ENCODE assay signal across 10 cellular contexts in genomic region chr7:102611926-102612325, GRCh38. TPM values are rescaled to one million over a fixed set of nuclear protein-coding genes. Genes with fewer than 3 reads are reported as not detected.
DNase-seq lines count a peak whose midpoint lies in the region; FAIRE-seq and TF ChIP-seq lines count a peak whose summit lies in the region.
"Not testable (repeated sequence)": the region's sequence is repeated elsewhere in the genome, so short reads cannot be mapped to it uniquely, and the experiment has no call there.
"Had no signal": no experiment of that assay in that cellular context is flagged by ENCODE, and none has a peak within 500 bp of the region (broad histone marks: within the 10 kb centered on the region; RNA-seq: fewer than 3 reads in every experiment).

No MANE protein-coding gene starts in this region.

- H3K9me2 ChIP-seq in hepatocyte (replicated peaks; ENCODE audit: insufficient read depth) = not testable (repeated sequence)

- not testable (repeated sequence) for TF ChIP-seq EP300 in esophagus muscularis mucosa (IDR thresholded peaks at IDR 0.05); sigmoid colon (IDR thresholded peaks at IDR 0.05)

- not testable (repeated sequence) for H3K4me3 Mint-ChIP-seq in astrocyte (ENCODE audit: unreplicated experiment)

- H3K9me3 ChIP-seq in Peyer's patch; astrocyte (ENCODE audit: insufficient read depth, low read depth, low read length); esophagus muscularis mucosa; hepatocyte (ENCODE audit: low read depth); mesodermal cell (ENCODE audit: control insufficient read depth, low read length); sigmoid colon; uterus: not testable (repeated sequence)

- H3K27me3 ChIP-seq in Peyer's patch; astrocyte (ENCODE audit: insufficient read depth, low read length); esophagus muscularis mucosa; hepatocyte; sigmoid colon; uterus: not testable (repeated sequence)

- H3K4me1 ChIP-seq in Peyer's patch; astrocyte (ENCODE audit: insufficient read depth, low read length); esophagus muscularis mucosa; hepatocyte (ENCODE audit: insufficient read depth); mesodermal cell (ENCODE audit: control insufficient read depth, insufficient read depth, low read length, poor library complexity, severe bottlenecking); sigmoid colon; uterus: not testable (repeated sequence)

- peak overlapping the region; percentile 54 for H3K4me2 ChIP-seq in astrocyte (ENCODE audit: low read length)
- not testable (repeated sequence) for H3K4me2 ChIP-seq in hepatocyte

- TF ChIP-seq CTCF in Peyer's patch (IDR thresholded peaks at IDR 0.05); astrocyte (IDR thresholded peaks at IDR 0.05; ENCODE audit: insufficient read depth, low read depth, low read length); esophagus muscularis mucosa (IDR thresholded peaks at IDR 0.05); hepatocyte (IDR thresholded peaks at IDR 0.05; ENCODE audit: poor library complexity); sigmoid colon (IDR thresholded peaks at IDR 0.05); uterus (IDR thresholded peaks at IDR 0.05): not testable (repeated sequence)

- H3K36me3 ChIP-seq in Peyer's patch; astrocyte (ENCODE audit: insufficient read depth, low read length); esophagus muscularis mucosa; hepatocyte (replicated peaks; ENCODE audit: insufficient read depth, low read depth); mesodermal cell (ENCODE audit: control insufficient read depth, insufficient read depth, low read length); sigmoid colon; uterus: not testable (repeated sequence)

- H4K20me1 ChIP-seq in astrocyte (ENCODE audit: insufficient read depth, low read length); hepatocyte (ENCODE audit: insufficient read depth, poor library complexity, severe bottlenecking): not testable (repeated sequence)

- H3K4me1 Mint-ChIP-seq in astrocyte (ENCODE audit: low read depth, unreplicated experiment) = not testable (repeated sequence)

- not testable (repeated sequence) for H3K4me3 ChIP-seq in Peyer's patch; astrocyte (ENCODE audit: insufficient read depth, low read depth, low read length); hepatocyte; uterus
- H3K4me3 ChIP-seq in esophagus muscularis mucosa (peak overlapping the region in 2 of 4 donors; percentile 16 to 18), mesodermal cell (ENCODE audit: extremely low read depth, insufficient read depth, low read length, poor library complexity, severe bottlenecking) (peak overlapping the region; percentile 2), sigmoid colon (peak overlapping the region in 1 of 4 donors; percentile 15)

- H3K27ac Mint-ChIP-seq in astrocyte (ENCODE audit: unreplicated experiment) = not testable (repeated sequence)

- intact Hi-C loops in esophagus muscularis mucosa (cut with DNase I); sigmoid colon (cut with DNase I); uterus (cut with DNase I; ENCODE audit: low total_unique reads): not testable (repeated sequence)

- H3K27ac ChIP-seq in Peyer's patch = peak overlapping the region in 1 of 4 donors; percentile 17
- not testable (repeated sequence) for H3K27ac ChIP-seq in astrocyte (ENCODE audit: low read depth, low read length); hepatocyte
- H3K27ac ChIP-seq in esophagus muscularis mucosa (replicated peaks in 1 of 4) = peak overlapping the region in 3 of 4 donors; percentile 65 to 72 (median 68)
- peak overlapping the region; percentile 53 for H3K27ac ChIP-seq in mesodermal cell (ENCODE audit: low read depth, low read length, severe bottlenecking)
- peak overlapping the region in 3 of 4 donors; percentile 48 to 71 (median 69) for H3K27ac ChIP-seq in sigmoid colon
- H3K27ac ChIP-seq in uterus = peak overlapping the region; percentile 69 to 77

- H2AFZ ChIP-seq in astrocyte (ENCODE audit: low read depth, low read length); hepatocyte: not testable (repeated sequence)

- WGBS in esophagus muscularis mucosa = 8% methylated on average over 4 of the region's 10 CpGs
- 44% methylated on average over 8 of the region's 10 CpGs for WGBS in hepatocyte (ENCODE audit: low lambda C conversion rate, missing lambda C conversion rate)
- WGBS in mesodermal cell (ENCODE audit: insufficient coverage in 2 of 2), 2 experiments = 25 to 43% methylated on average over 1 to 4 of the region's 10 CpGs
- 50% methylated on average over 7 to 8 of the region's 10 CpGs for WGBS in sigmoid colon, 2 donors

- not testable (repeated sequence) for H3K79me2 ChIP-seq in astrocyte (ENCODE audit: insufficient read depth, low read length); hepatocyte

- H3K9ac ChIP-seq in astrocyte (ENCODE audit: low read length) = not testable (repeated sequence)

- DNase-seq in EL (peak; percentile 36), Peyer's patch (peak in 2 of 3 donors; percentile 14 to 51), esophagus muscularis mucosa (ENCODE audit: extremely low spot score) (peak; percentile 60), hepatocyte (ENCODE audit: low spot score) (peak; percentile 16), sigmoid colon (peak; percentile 64), uterus (peak; percentile 19 to 53)
- not testable (repeated sequence) for DNase-seq in astrocyte (ENCODE audit: low read depth)

- H3K9me3 Mint-ChIP-seq in astrocyte (ENCODE audit: unreplicated experiment) = not testable (repeated sequence)

- TF ChIP-seq POLR2A in Peyer's patch (IDR thresholded peaks at IDR 0.05); esophagus muscularis mucosa (IDR thresholded peaks at IDR 0.05; ENCODE audit: low read depth); sigmoid colon (IDR thresholded peaks at IDR 0.05); uterus (IDR thresholded peaks at IDR 0.05): not testable (repeated sequence)

- not testable (repeated sequence) for FAIRE-seq in astrocyte (lab: Jason Lieb, UNC)

- not testable (repeated sequence) for H3K36me3 Mint-ChIP-seq in astrocyte (ENCODE audit: low read depth, unreplicated experiment)

- H3K27me3 Mint-ChIP-seq in astrocyte (ENCODE audit: low read depth, unreplicated experiment) = not testable (repeated sequence)

RNA-seq across cellular contexts. Expression of gene RASA4, which starts 4.6 kb away (rescaled TPM):
- total RNA-seq in Peyer's patch (100 to 1,000 TPM in 2 of 4 donors, 10 to 100 TPM in 2; 43.8 to 187 (median 123) TPM), astrocyte (5.0 and 7.2 TPM in 2 replicates), esophagus muscularis mucosa (10 to 100 TPM; 32.0 to 73.9 (median 39.7) TPM), hepatocyte (10.5 and 13.6 TPM in 2 replicates), sigmoid colon (100 to 1,000 TPM in 1 of 4 donors, 10 to 100 TPM in 3; 12.0 to 113 (median 41.7) TPM), uterus (100 to 1,000 TPM in 1 of 4 donors, 10 to 100 TPM in 3; 31.4 to 283 (median 51.4) TPM)
- polyA plus RNA-seq in hepatocyte (13.7 and 16.2 TPM in 2 replicates), sigmoid colon (10 to 100 TPM in 1 of 3 donors, 1 to 10 TPM in 2; 5.4 to 35.3 (median 7.4) TPM)
- 50.4 TPM for polyA plus RNA-seq in mesodermal cell (2013, experiment 1 of 2)
- 34.5 TPM for polyA plus RNA-seq in mesodermal cell (2013, experiment 2 of 2)

RNA-seq across cellular contexts. Expression of gene UPK3BL1, which starts 30.7 kb away (rescaled TPM):
- 10 to 100 TPM; 20.7 to 88.3 (median 41.8) TPM for total RNA-seq in Peyer's patch
- 9.1 and 12.2 TPM in 2 replicates for total RNA-seq in astrocyte
- total RNA-seq in esophagus muscularis mucosa = 10 to 100 TPM; 15.9 to 36.4 (median 18.6) TPM
- 20.3 and 31.7 TPM in 2 replicates for total RNA-seq in hepatocyte
- 32.2 and 33.0 TPM in 2 replicates for polyA plus RNA-seq in hepatocyte
- polyA plus RNA-seq in mesodermal cell (2013, experiment 1 of 2) = 57.0 TPM
- polyA plus RNA-seq in mesodermal cell (2013, experiment 2 of 2) = 47.5 TPM
- 10 to 100 TPM; 18.1 to 43.5 (median 22.5) TPM for total RNA-seq in sigmoid colon
- 10 to 100 TPM in 2 of 3 donors, 1 to 10 TPM in 1; 8.8 to 32.1 (median 10.2) TPM for polyA plus RNA-seq in sigmoid colon
- 10 to 100 TPM in 3 of 4 donors, not detected in 1; 16.0 to 31.8 (median 19.6) TPM for total RNA-seq in uterus

RNA-seq across cellular contexts. Expression of gene SPDYE2B, which starts 38.2 kb away (rescaled TPM):
- not detected for total RNA-seq in Peyer's patch
- not detected in 2 replicates for total RNA-seq in astrocyte
- total RNA-seq in esophagus muscularis mucosa = not detected
- total RNA-seq in hepatocyte = not detected in 2 replicates
- not detected in 2 replicates for polyA plus RNA-seq in hepatocyte
- not detected for polyA plus RNA-seq in mesodermal cell (2013, experiment 1 of 2)
- not detected for polyA plus RNA-seq in mesodermal cell (2013, experiment 2 of 2)
- not detected for total RNA-seq in sigmoid colon
- not detected for polyA plus RNA-seq in sigmoid colon
- not detected for total RNA-seq in uterus
- total RNA-seq: CD4-positive, alpha-beta memory T cell; smooth muscle cell had no signal
- polyA plus RNA-seq: CD4-positive, alpha-beta memory T cell; smooth muscle cell had no signal

RNA-seq across cellular contexts. Expression of gene POLR2J3, which starts 39.5 kb away (rescaled TPM):
- 10 to 100 TPM; 19.8 to 58.9 (median 51.0) TPM for total RNA-seq in Peyer's patch
- total RNA-seq in astrocyte = 10.0 and 12.2 TPM in 2 replicates
- 10 to 100 TPM in 2 of 4 donors, 1 to 10 TPM in 2; 6.3 to 15.6 (median 11.0) TPM for total RNA-seq in esophagus muscularis mucosa
- total RNA-seq in hepatocyte = 4.7 and 6.4 TPM in 2 replicates
- 53.8 and 70.3 TPM in 2 replicates for polyA plus RNA-seq in hepatocyte
- 65.3 TPM for polyA plus RNA-seq in mesodermal cell (2013, experiment 1 of 2)
- polyA plus RNA-seq in mesodermal cell (2013, experiment 2 of 2) = 68.1 TPM
- total RNA-seq in sigmoid colon = 10 to 100 TPM; 10.7 to 19.1 (median 15.1) TPM
- polyA plus RNA-seq in sigmoid colon = 100 to 1,000 TPM in 1 of 3 donors, 10 to 100 TPM in 2; 13.9 to 103 (median 33.6) TPM
- 10 to 100 TPM in 2 of 4 donors, 1 to 10 TPM in 1, under 1 TPM in 1; 0.77 to 50.7 (median 17.1) TPM for total RNA-seq in uterus

RNA-seq across cellular contexts. Expression of gene POLR2J2, which starts 59.5 kb away (rescaled TPM):
- total RNA-seq in Peyer's patch (10 to 100 TPM in 1 of 4 donors, 1 to 10 TPM in 3; 2.6 to 27.4 (median 5.3) TPM), astrocyte (3.1 and 3.6 TPM in 2 replicates), esophagus muscularis mucosa (1 to 10 TPM in 3 of 4 donors, under 1 TPM in 1; 0.45 to 3.7 (median 1.9) TPM), hepatocyte (1.6 TPM in 2 replicates), sigmoid colon (1 to 10 TPM in 3 of 4 donors, not detected in 1; 1.5 to 6.2 (median 3.0) TPM), uterus (10 to 100 TPM in 2 of 4 donors, 1 to 10 TPM in 2; 1.0 to 33.5 (median 7.5) TPM)
- polyA plus RNA-seq in hepatocyte (3.5 and 8.7 TPM in 2 replicates), sigmoid colon (1 to 10 TPM in 2 of 3 donors, not detected in 1; 1.2 to 5.7 TPM)
- polyA plus RNA-seq in mesodermal cell (2013, experiment 1 of 2) = 4.2 TPM
- 3.6 TPM for polyA plus RNA-seq in mesodermal cell (2013, experiment 2 of 2)
